In genomic region chr11:76735218-76735480, GRCh38 we compare ENCODE assay signal across 1 cellular context.
TF ChIP-seq lines count a peak whose summit lies in the region.

No MANE protein-coding gene starts in this region.

TF ChIP-seq in SK-N-SH, 30 proteins besides CTCF, POLR2A, EP300 and RAD21 (continued from another document):
- TF ChIP-seq, protein P1, sequence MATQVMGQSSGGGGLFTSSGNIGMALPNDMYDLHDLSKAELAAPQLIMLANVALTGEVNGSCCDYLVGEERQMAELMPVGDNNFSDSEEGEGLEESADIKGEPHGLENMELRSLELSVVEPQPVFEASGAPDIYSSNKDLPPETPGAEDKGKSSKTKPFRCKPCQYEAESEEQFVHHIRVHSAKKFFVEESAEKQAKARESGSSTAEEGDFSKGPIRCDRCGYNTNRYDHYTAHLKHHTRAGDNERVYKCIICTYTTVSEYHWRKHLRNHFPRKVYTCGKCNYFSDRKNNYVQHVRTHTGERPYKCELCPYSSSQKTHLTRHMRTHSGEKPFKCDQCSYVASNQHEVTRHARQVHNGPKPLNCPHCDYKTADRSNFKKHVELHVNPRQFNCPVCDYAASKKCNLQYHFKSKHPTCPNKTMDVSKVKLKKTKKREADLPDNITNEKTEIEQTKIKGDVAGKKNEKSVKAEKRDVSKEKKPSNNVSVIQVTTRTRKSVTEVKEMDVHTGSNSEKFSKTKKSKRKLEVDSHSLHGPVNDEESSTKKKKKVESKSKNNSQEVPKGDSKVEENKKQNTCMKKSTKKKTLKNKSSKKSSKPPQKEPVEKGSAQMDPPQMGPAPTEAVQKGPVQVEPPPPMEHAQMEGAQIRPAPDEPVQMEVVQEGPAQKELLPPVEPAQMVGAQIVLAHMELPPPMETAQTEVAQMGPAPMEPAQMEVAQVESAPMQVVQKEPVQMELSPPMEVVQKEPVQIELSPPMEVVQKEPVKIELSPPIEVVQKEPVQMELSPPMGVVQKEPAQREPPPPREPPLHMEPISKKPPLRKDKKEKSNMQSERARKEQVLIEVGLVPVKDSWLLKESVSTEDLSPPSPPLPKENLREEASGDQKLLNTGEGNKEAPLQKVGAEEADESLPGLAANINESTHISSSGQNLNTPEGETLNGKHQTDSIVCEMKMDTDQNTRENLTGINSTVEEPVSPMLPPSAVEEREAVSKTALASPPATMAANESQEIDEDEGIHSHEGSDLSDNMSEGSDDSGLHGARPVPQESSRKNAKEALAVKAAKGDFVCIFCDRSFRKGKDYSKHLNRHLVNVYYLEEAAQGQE (IDR thresholded peaks at IDR 0.05; ENCODE audit: low read depth, low read length) = no peak
- TF ChIP-seq YY1 (IDR thresholded peaks at IDR 0.05; ENCODE audit: low read depth) (no peak), NRF1 (IDR thresholded peaks at IDR 0.05; ENCODE audit: low read depth, low read length) (no peak), RFX5 (IDR thresholded peaks at IDR 0.05; ENCODE audit: low read length) (no peak), MEF2A (IDR thresholded peaks at IDR 0.05; ENCODE audit: borderline replicate concordance, low read depth) (no peak), PBX3 (IDR thresholded peaks at IDR 0.05) (no peak), SMC3 (IDR thresholded peaks at IDR 0.05; ENCODE audit: low read depth, low read length) (no peak), RCOR1 (IDR thresholded peaks at IDR 0.05; ENCODE audit: low read length) (no peak), FOXM1 (IDR thresholded peaks at IDR 0.05; ENCODE audit: low read depth) (no peak), IRF3 (IDR thresholded peaks at IDR 0.05; ENCODE audit: low read depth, low read length) (no peak), FOXJ3 (CRISPR knock-in tag; IDR thresholded peaks at IDR 0.05) (no peak)
